ENCODE assay signal across 8 cellular contexts in the genomic region with DNA sequence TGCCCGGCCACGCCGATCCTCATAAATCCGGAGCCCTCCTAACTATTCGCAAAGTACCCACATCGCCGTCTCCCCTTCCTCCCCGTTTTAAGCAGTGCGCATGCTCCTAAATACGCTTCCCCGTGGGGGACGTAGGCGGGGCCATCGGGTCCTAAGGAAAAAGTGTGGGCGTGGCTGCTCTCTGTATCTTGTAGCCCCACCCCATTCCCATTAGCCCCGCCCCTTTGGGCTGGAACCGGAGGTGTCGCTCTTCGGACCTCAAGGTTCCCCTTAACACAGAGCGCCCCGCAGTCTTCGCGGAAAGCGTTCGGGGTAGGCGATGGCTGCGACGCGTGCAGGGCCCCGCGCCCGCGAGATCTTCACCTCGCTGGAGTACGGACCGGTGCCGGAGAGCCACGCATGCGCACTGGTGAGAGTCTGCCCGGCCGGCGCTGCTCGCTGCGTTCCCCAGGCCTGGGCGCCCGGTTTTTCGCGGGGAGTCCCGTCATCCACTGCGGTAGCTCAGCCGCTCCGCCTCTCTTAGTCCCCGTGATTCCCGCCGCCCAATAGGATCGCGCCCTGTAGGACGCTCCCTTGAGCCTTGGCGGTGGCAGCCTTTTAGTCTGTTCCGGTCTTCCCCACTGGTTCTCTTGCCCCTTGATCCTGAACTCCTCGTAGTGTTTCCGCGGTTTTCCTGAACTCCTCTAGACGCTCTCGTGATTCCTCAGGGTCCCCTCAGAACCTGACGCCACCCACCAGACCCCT. TPM values are rescaled to one million over a fixed set of nuclear protein-coding genes. Genes with fewer than 3 reads are reported as not detected.
A peak's percentile ranks its signal among the peaks of the same experiment; 100 is the strongest.
DNase-seq lines count a peak whose midpoint lies in the region; ATAC-seq and TF ChIP-seq lines count a peak whose summit lies in the region.

Gene ALDH16A1 (plus strand): TSS at position 213 of the 744 bp plus-strand sequence. CDS start 107 bp downstream, at position 320.

- H3K27ac ChIP-seq in CD8-positive, alpha-beta T cell (ENCODE audit: low read depth, low read length) = peak within 1 kb of the TSS; percentile 89

- H3K4me1 ChIP-seq in CD8-positive, alpha-beta T cell (ENCODE audit: insufficient read depth, low read length) = peaks cover 31% of the 10 kb centered on the region

- H3K4me3 Mint-ChIP-seq in CD8-positive, alpha-beta T cell = peak within 1 kb of the TSS; percentile 99

- no peaks in the 10 kb centered on the region for H3K9me3 ChIP-seq in CD8-positive, alpha-beta T cell (ENCODE audit: low read length)

- peak; percentile 86 for ATAC-seq in CD8-positive, alpha-beta T cell
- ATAC-seq in GM19467 (IDR thresholded peaks at IDR 0.05; ENCODE audit: unreplicated experiment) = peak; percentile 79

- peak within 1 kb of the TSS; percentile 87 for H3K4me3 ChIP-seq in CD8-positive, alpha-beta T cell (ENCODE audit: low read depth, low read length)

- H3K9me3 Mint-ChIP-seq in CD8-positive, alpha-beta T cell = no peaks in the 10 kb centered on the region

- POLR2A ChIA-PET in CD8-positive, alpha-beta T cell (lab: Charles Lee) = interaction anchor here (0.6 to 6.1 kb wide), 13 partner anchors 13 to 604 kb away, joined by 3 to 52 read pairs (median 4); partner anchors contain the start of genes BCL2L12, IRF3, RPS11 and RRAS

- H3K27me3 Mint-ChIP-seq in CD8-positive, alpha-beta T cell (ENCODE audit: low read depth) = no peaks in the 10 kb centered on the region

- DNase-seq in CD8-positive, alpha-beta T cell = peak; percentile 94 to 99 (median 96)
- DNase-seq in HS-27A (ENCODE audit: low read depth) (peak; percentile 98), NK-92 (lab: John Stamatoyannopoulos, UW; ENCODE audit: unreplicated experiment) (peak; percentile 85), lung microvascular endothelial cell (ENCODE audit: low read depth in 2 of 2) (peak; percentile 99)
- DNase-seq in activated CD8-positive, alpha-beta memory T cell treated with anti-CD3 and anti-CD28 coated beads for 1 hour (ENCODE audit: extremely low read depth in 1 of 2, low read depth in 1 of 2) = peak; percentile 96 to 97
- DNase-seq in effector CD4-positive, alpha-beta T cell = peak; percentile 96
- peak; percentile 96 to 98 (median 98) for DNase-seq in stimulated activated CD4-positive, alpha-beta T cell treated with anti-CD3 and anti-CD28 coated beads, TNF-alpha, amount 100 ng/mL, for 48 hours (ENCODE audit: low read depth in 3 of 3)

- H3K27ac Mint-ChIP-seq in CD8-positive, alpha-beta T cell = peak within 1 kb of the TSS; percentile 99

- no peak for TF ChIP-seq CTCF in CD8-positive, alpha-beta T cell (IDR thresholded peaks at IDR 0.05)

- H3K36me3 ChIP-seq in CD8-positive, alpha-beta T cell (ENCODE audit: insufficient read depth, low read length) = peaks cover 10% of the 10 kb centered on the region

- H3K36me3 Mint-ChIP-seq in CD8-positive, alpha-beta T cell = peaks cover 52% of the 10 kb centered on the region

- CTCF ChIA-PET in CD8-positive, alpha-beta T cell (lab: Charles Lee) = interaction anchor here (0.6 to 4.2 kb wide), 4 partner anchors 18 to 327 kb away, joined by 3 to 25 read pairs (median 7); no protein-coding TSS in a partner anchor

- no peaks in the 10 kb centered on the region for H3K27me3 ChIP-seq in CD8-positive, alpha-beta T cell (ENCODE audit: insufficient read depth, low read length)

- peaks cover 51% of the 10 kb centered on the region for H3K4me1 Mint-ChIP-seq in CD8-positive, alpha-beta T cell (ENCODE audit: low read depth)

- intact Hi-C loops in CD8-positive, alpha-beta T cell (cut with DNase I, micrococcal nuclease) = loop anchor here (1.0 to 5.0 kb wide), 12 partner anchors 16 to 424 kb away; partner anchors contain the start of genes FLT3LG (in 2 of the 2), PRMT1 (in 2 of the 2), RRAS (in 2 of the 2) and AKT1S1 (in 1 of the 2)

RNA-seq across cellular contexts. Expression of gene ALDH16A1, which starts in this region (rescaled TPM):
- 10 to 100 TPM; 26.1 to 30.7 TPM for total RNA-seq in CD8-positive, alpha-beta T cell
- total RNA-seq in lung microvascular endothelial cell = 32.3 and 49.6 TPM in 2 replicates

Comparison
In these comparisons a context has a peak if more than half of its experiments do, and no peak if none do; other contexts are left out.
1. Peak in every context shown above with its lines: DNase-seq, ATAC-seq, H3K4me3 ChIP-seq and H3K27ac ChIP-seq.